Comparison of ENCODE assay signal across 22 cellular contexts in genomic region chr3:188055388-188055787, GRCh38.
"Had no signal": no experiment of that assay in that cellular context is flagged by ENCODE, and none has a peak within 500 bp of the region (broad histone marks: within the 10 kb centered on the region; RNA-seq: fewer than 3 reads in every experiment).

No MANE protein-coding gene starts in this region.

- H3K9me3 ChIP-seq: esophagus muscularis mucosa, gastroesophageal sphincter, heart left ventricle, left lung, lower lobe of right lung, mucosa of descending colon had no signal

- DNase-seq: dermis blood vessel endothelial cell; dorsolateral prefrontal cortex; effector CD4-positive, alpha-beta T cell; effector memory CD4-positive, alpha-beta T cell; foreskin keratinocyte; heart left ventricle; hippocampal formation; left cardiac atrium; left lung; left ventricle myocardium superior; lower lobe of right lung; mesenchymal stem cell; mucosa of descending colon had no signal

- H3K27ac ChIP-seq: foreskin keratinocyte, left lung, lower lobe of right lung had no signal

- ATAC-seq: foreskin keratinocyte, gastroesophageal sphincter, heart left ventricle, left cardiac atrium, left lung, left ventricle myocardium superior, lower lobe of right lung, mucosa of descending colon had no signal

- H3K27ac Mint-ChIP-seq: mesothelial cell of epicardium had no signal

- H3K27me3 ChIP-seq: dorsolateral prefrontal cortex, esophagus muscularis mucosa, foreskin keratinocyte, gastroesophageal sphincter, heart left ventricle, left lung had no signal

- H3K36me3 ChIP-seq: esophagus muscularis mucosa, gastroesophageal sphincter, heart left ventricle, left lung, lower lobe of right lung had no signal

- H3K36me3 Mint-ChIP-seq: mesothelial cell of epicardium had no signal

- FAIRE-seq: colon, endothelial cell of umbilical vein, frontal cortex, islet of Langerhans, keratinocyte had no signal

- H3K9me3 Mint-ChIP-seq: mesothelial cell of epicardium had no signal

- H3K4me3 Mint-ChIP-seq: mesothelial cell of epicardium had no signal

- H3K4me3 ChIP-seq: coronary artery, dorsolateral prefrontal cortex, esophagus muscularis mucosa, gastroesophageal sphincter, heart left ventricle, left lung, lower lobe of right lung, mucosa of descending colon had no signal
